ENCODE assay signal across 8 cellular contexts in the genomic region with DNA sequence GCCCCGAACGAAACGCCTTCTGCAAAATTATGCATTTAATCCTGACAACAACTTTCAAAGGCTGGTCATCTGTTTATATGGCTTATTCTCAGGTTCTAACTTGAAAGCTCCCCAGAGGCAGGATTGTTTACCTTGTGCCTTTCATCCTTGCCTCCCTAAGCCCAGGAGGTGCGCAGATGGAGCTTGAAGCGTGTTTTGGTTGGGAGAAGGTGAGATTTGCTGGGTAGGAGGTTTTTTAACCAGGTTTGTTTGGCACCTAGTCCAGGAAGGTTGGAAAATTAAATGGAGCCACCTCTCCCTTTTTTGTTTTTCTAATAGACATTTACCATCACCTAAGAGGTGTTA. TPM values are rescaled to one million over a fixed set of nuclear protein-coding genes. Genes with fewer than 3 reads are reported as not detected.
A peak's percentile ranks its signal among the peaks of the same experiment; 100 is the strongest.
DNase-seq lines count a peak whose midpoint lies in the region; ATAC-seq and TF ChIP-seq lines count a peak whose summit lies in the region.

No MANE protein-coding gene starts in this region.

- no peaks in the 10 kb centered on the region for H3K27me3 Mint-ChIP-seq in natural killer cell (ENCODE audit: low read depth in 2 of 2)

- H3K36me3 ChIP-seq in BLaER1 treated with 17β-estradiol and CSF1 and Interleukin-3, amounts not matched to agents 10 nM and 100 nM = peaks cover 5 to 41% (median 35%) of the 10 kb centered on the region in 11 experiments; a peak in 20 of 22 replicates
- no peaks in the 10 kb centered on the region for H3K36me3 ChIP-seq in colonic mucosa

- no peak for DNase-seq in LNCaP clone FGC (ENCODE audit: low read depth)
- no peak for DNase-seq in colonic mucosa
- DNase-seq in natural killer cell = no peak
- DNase-seq in NCI-H2081 treated with DMSO at 0.1 percent for 48 hours (lab: John Stamatoyannopoulos, UW) = no peak
- no peak for DNase-seq in NCI-H226

- H3K9me3 ChIP-seq in BLaER1 treated with 17β-estradiol and CSF1 and Interleukin-3, amounts not matched to agents 10 nM and 100 nM (replicated peaks in 1 of 11) = no peaks in the 10 kb centered on the region
- no peaks in the 10 kb centered on the region for H3K9me3 ChIP-seq in colonic mucosa

- H3K4me1 ChIP-seq in BLaER1 treated with 17β-estradiol and CSF1 and Interleukin-3, amounts not matched to agents 10 nM and 100 nM = peaks cover 30 to 61% (median 45%) of the 10 kb centered on the region in 10 experiments
- peaks cover 23% of the 10 kb centered on the region for H3K4me1 ChIP-seq in colonic mucosa

- TF ChIP-seq CTCF in LNCaP clone FGC (IDR thresholded peaks at IDR 0.05; ENCODE audit: control insufficient read depth, extremely low read depth, insufficient read depth) (no peak), colonic mucosa (IDR thresholded peaks at IDR 0.05) (no peak), natural killer cell (IDR thresholded peaks at IDR 0.05) (no peak)

- intact Hi-C loops in colonic mucosa (cut with DNase I) = loop anchor here (5.0 to 10.0 kb wide), 2 partner anchors 310 to 348 kb away; no protein-coding TSS in a partner anchor
- intact Hi-C loops in natural killer cell (cut with micrococcal nuclease) = loop anchor here (1.0 kb wide), 1 partner anchor 72 kb away; a partner anchor contains a TSS

- H3K4me2 ChIP-seq in BLaER1 treated with 17β-estradiol and CSF1 and Interleukin-3, amounts not matched to agents 10 nM and 100 nM = peak overlapping the region; percentile 90 to 98 (median 93)

- H3K4me3 ChIP-seq in BLaER1 treated with 17β-estradiol and CSF1 and Interleukin-3, amounts not matched to agents 10 nM and 100 nM = peak overlapping the region; percentile 75 to 84 (median 80)
- H3K4me3 ChIP-seq in LNCaP clone FGC (ENCODE audit: low read depth, low read length) (peak overlapping the region; percentile 71), colonic mucosa (peak overlapping the region; percentile 72)

- no peaks in the 10 kb centered on the region for H3K36me3 Mint-ChIP-seq in natural killer cell

- H3K4me3 Mint-ChIP-seq in natural killer cell = peak overlapping the region; percentile 94

- ATAC-seq in natural killer cell = no peak
- ATAC-seq in HG03439 (IDR thresholded peaks at IDR 0.05; ENCODE audit: unreplicated experiment) = no peak
- no peak for ATAC-seq in GM21423 (IDR thresholded peaks at IDR 0.05; ENCODE audit: unreplicated experiment)

- H3K27me3 ChIP-seq in BLaER1 treated with 17β-estradiol and CSF1 and Interleukin-3, amounts not matched to agents 10 nM and 100 nM = no peaks in the 10 kb centered on the region
- H3K27me3 ChIP-seq in colonic mucosa = no peaks in the 10 kb centered on the region

- peak overlapping the region; percentile 76 to 96 (median 87) for H3K9ac ChIP-seq in BLaER1 treated with 17β-estradiol and CSF1 and Interleukin-3, amounts not matched to agents 10 nM and 100 nM
- peak overlapping the region; percentile 67 to 77 for H3K9ac ChIP-seq in colonic mucosa (ENCODE audit: low read depth in 2 of 2, low read length in 2 of 2)

- H3K27ac Mint-ChIP-seq in natural killer cell = peak overlapping the region; percentile 93 to 94

- peaks cover 0 to 31% (median 11%) of the 10 kb centered on the region in 11 experiments; a peak in 10 of 22 replicates for H4K20me1 ChIP-seq in BLaER1 treated with 17β-estradiol and CSF1 and Interleukin-3, amounts not matched to agents 10 nM and 100 nM

- peak overlapping the region; percentile 5 to 95 (median 87); a peak in 21 of 22 replicates for H3K27ac ChIP-seq in BLaER1 treated with 17β-estradiol and CSF1 and Interleukin-3, amounts not matched to agents 10 nM and 100 nM
- peak overlapping the region; percentile 75 for H3K27ac ChIP-seq in colonic mucosa

- peaks cover 27 to 29% of the 10 kb centered on the region in 2 donors for H3K4me1 Mint-ChIP-seq in natural killer cell

- no peaks in the 10 kb centered on the region for H3K9me3 Mint-ChIP-seq in natural killer cell

RNA-seq across cellular contexts. Expression of a gene that starts 0.7 kb away (rescaled TPM):
- total RNA-seq in colonic mucosa (10 to 100 TPM; 13.7 to 21.1 TPM), natural killer cell (10 to 100 TPM in 1 of 3 donors, 1 to 10 TPM in 2; 4.1 to 11.4 (median 5.7) TPM)
